1 cellular context compared by ENCODE assay signal in the genomic region with DNA sequence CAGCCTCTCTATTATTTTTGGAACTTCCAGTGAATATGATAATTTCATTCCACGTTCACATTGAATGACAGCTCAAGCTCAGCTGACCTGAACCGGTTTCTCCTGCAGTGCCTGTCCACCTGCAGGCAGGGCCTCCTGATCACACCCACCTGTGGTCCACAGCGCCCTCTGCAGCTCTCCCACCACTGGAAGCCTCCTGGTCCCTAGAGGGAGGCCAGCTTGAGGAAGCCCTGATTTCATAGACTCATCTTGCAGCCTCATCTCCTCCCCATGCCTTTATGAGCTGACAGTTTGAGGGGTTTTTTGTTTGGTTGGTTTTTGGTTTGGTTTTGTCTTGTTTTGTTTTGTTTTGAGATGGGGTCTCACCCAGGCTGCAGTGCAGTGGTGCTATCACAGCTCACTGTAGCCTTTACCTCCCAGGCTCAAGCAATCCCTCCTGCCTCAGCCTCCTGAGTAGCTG.
A peak's percentile ranks its signal among the peaks of the same experiment; 100 is the strongest.
TF ChIP-seq lines count a peak whose summit lies in the region.

No MANE protein-coding gene starts in this region.

TF ChIP-seq in H1, 55 proteins besides CTCF, POLR2A, EP300 and RAD21 (continued from another document):
- TF ChIP-seq KDM1A (IDR thresholded peaks at IDR 0.05; ENCODE audit: borderline replicate concordance, low read length) (no peak), CBX8 (IDR thresholded peaks at IDR 0.05; ENCODE audit: borderline replicate concordance, low read depth, low read length) (no peak), SIN3A (conservative IDR thresholded peaks at IDR 0.05 in 1 of 2, IDR thresholded peaks at IDR 0.05 in 1 of 2; ENCODE audit: low read depth in 1 of 2, low read length in 2 of 2) (peak; percentile 70 to 92; a peak in 2 of 4 replicates)
- TF ChIP-seq, protein P1, sequence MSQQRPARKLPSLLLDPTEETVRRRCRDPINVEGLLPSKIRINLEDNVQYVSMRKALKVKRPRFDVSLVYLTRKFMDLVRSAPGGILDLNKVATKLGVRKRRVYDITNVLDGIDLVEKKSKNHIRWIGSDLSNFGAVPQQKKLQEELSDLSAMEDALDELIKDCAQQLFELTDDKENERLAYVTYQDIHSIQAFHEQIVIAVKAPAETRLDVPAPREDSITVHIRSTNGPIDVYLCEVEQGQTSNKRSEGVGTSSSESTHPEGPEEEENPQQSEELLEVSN (IDR thresholded peaks at IDR 0.05) = no peak
- TF ChIP-seq, protein P2, sequence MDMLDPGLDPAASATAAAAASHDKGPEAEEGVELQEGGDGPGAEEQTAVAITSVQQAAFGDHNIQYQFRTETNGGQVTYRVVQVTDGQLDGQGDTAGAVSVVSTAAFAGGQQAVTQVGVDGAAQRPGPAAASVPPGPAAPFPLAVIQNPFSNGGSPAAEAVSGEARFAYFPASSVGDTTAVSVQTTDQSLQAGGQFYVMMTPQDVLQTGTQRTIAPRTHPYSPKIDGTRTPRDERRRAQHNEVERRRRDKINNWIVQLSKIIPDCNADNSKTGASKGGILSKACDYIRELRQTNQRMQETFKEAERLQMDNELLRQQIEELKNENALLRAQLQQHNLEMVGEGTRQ (IDR thresholded peaks at IDR 0.05; ENCODE audit: low read length) = peak; percentile 23; the same call in 1 of the 2 replicates
